In genomic region chr12:66756631-66757030, GRCh38 we compare ENCODE assay signal across 15 cellular contexts.
DNase-seq lines count a peak whose midpoint lies in the region; ATAC-seq and TF ChIP-seq lines count a peak whose summit lies in the region.
"Had no signal": no experiment of that assay in that cellular context is flagged by ENCODE, and none has a peak within 500 bp of the region (broad histone marks: within the 10 kb centered on the region; RNA-seq: fewer than 3 reads in every experiment).

No MANE protein-coding gene starts in this region.

- no peak overlapping the region for H3K4me3 Mint-ChIP-seq in activated naive CD8-positive, alpha-beta T cell treated with anti-CD3 and anti-CD28 coated beads, Interleukin-2, amount 50 U/mL, for 24 hours
- no peak overlapping the region for H3K4me3 Mint-ChIP-seq in T-helper 2 cell treated with Interferon-gamma antibody and Interleukin-4, amounts not matched to agents 5 μg/mL and 100 μg/mL, for 36 hours
- H3K4me3 Mint-ChIP-seq: CD14-positive monocyte; CD8-positive, alpha-beta T cell; GM23338 had no signal

- H3K9ac ChIP-seq in Loucy (ENCODE audit: low read depth, low read length, poor library complexity, severe bottlenecking) = no peak overlapping the region

- no peaks in the 10 kb centered on the region for H3K36me3 Mint-ChIP-seq in activated naive CD8-positive, alpha-beta T cell treated with anti-CD3 and anti-CD28 coated beads, Interleukin-2, amount 50 U/mL, for 24 hours (ENCODE audit: low read depth)
- no peaks in the 10 kb centered on the region for H3K36me3 Mint-ChIP-seq in T-helper 2 cell treated with Interferon-gamma antibody and Interleukin-4, amounts not matched to agents 5 μg/mL and 100 μg/mL, for 36 hours (ENCODE audit: low read depth)
- H3K36me3 Mint-ChIP-seq: CD14-positive monocyte; CD8-positive, alpha-beta T cell had no signal

- H3K4me2 ChIP-seq in Loucy (ENCODE audit: low read depth, low read length, poor library complexity, severe bottlenecking) = no peak overlapping the region
- H3K4me2 ChIP-seq: A549, GM23338 had no signal

- H3K4me1 ChIP-seq in HEK293 (ENCODE audit: control insufficient read depth, insufficient read depth, low read length) = peaks cover 26% of the 10 kb centered on the region
- peaks cover 13% of the 10 kb centered on the region for H3K4me1 ChIP-seq in Loucy (ENCODE audit: insufficient read depth, low read length, poor library complexity, severe bottlenecking)
- H3K4me1 ChIP-seq: A549 had no signal

- no peak overlapping the region for H3K27ac ChIP-seq in HEK293 (ENCODE audit: extremely low read depth, low read depth, low read length)
- H3K27ac ChIP-seq: A549 had no signal

- TF ChIP-seq CTCF in HEK293 (tag by site-specific recombination; IDR thresholded peaks at IDR 0.05) = no peak
- TF ChIP-seq CTCF in Loucy (conservative IDR thresholded peaks at IDR 0.05; ENCODE audit: low read length) = no peak

- H3K36me3 ChIP-seq in HEK293 (ENCODE audit: control insufficient read depth in 2 of 2, insufficient read depth in 1 of 2, low read length in 2 of 2) = no peaks in the 10 kb centered on the region
- H3K36me3 ChIP-seq in Loucy (ENCODE audit: insufficient read depth, low read length) = no peaks in the 10 kb centered on the region

- no peaks in the 10 kb centered on the region for H3K9me2 ChIP-seq in Loucy (replicated peaks; ENCODE audit: low read depth, low read length)

- H3K9me3 Mint-ChIP-seq in activated naive CD8-positive, alpha-beta T cell treated with anti-CD3 and anti-CD28 coated beads, Interleukin-2, amount 50 U/mL, for 24 hours = peaks cover 10% of the 10 kb centered on the region
- H3K9me3 Mint-ChIP-seq in T-helper 2 cell treated with Interferon-gamma antibody and Interleukin-4, amounts not matched to agents 5 μg/mL and 100 μg/mL, for 36 hours = no peaks in the 10 kb centered on the region
- H3K9me3 Mint-ChIP-seq: CD8-positive, alpha-beta T cell had no signal

- peaks cover 16% of the 10 kb centered on the region for H3K4me1 Mint-ChIP-seq in activated naive CD8-positive, alpha-beta T cell treated with anti-CD3 and anti-CD28 coated beads, Interleukin-2, amount 50 U/mL, for 24 hours
- H3K4me1 Mint-ChIP-seq in T-helper 2 cell treated with Interferon-gamma antibody and Interleukin-4, amounts not matched to agents 5 μg/mL and 100 μg/mL, for 36 hours (ENCODE audit: low read depth) = no peaks in the 10 kb centered on the region

- CTCF ChIA-PET in HEK293 (lab: Yijun Ruan, JAX) = no interaction called here

- POLR2A ChIA-PET in HEK293 (lab: Yijun Ruan, JAX) = no interaction called here

- no peaks in the 10 kb centered on the region for H3K27me3 ChIP-seq in Loucy (ENCODE audit: insufficient read depth, low read length, poor library complexity, severe bottlenecking)

- no peaks in the 10 kb centered on the region for H3K79me2 ChIP-seq in Loucy (ENCODE audit: insufficient read depth, low read length)

- ATAC-seq in activated naive CD8-positive, alpha-beta T cell treated with anti-CD3 and anti-CD28 coated beads, Interleukin-2, amount 50 U/mL, for 24 hours = peak; percentile 72
- peak; percentile 46 for ATAC-seq in stimulated activated naive CD8-positive, alpha-beta T cell treated with anti-CD3 and anti-CD28 coated beads, Interleukin-15, Interleukin-2, amounts not matched to agents 100 U/mL and 50 U/mL, for 24 hours
- no peak for ATAC-seq in HG02885 (IDR thresholded peaks at IDR 0.05; ENCODE audit: poor library complexity, unreplicated experiment)
- ATAC-seq: A549; CD8-positive, alpha-beta T cell; GM23338 had no signal

- H3K4me3 ChIP-seq in HEK293 (ENCODE audit: low read depth, low read length) = no peak overlapping the region
- no peak overlapping the region for H3K4me3 ChIP-seq in Loucy (ENCODE audit: low read length, poor library complexity, severe bottlenecking)
- H3K4me3 ChIP-seq: A549, GM23338 had no signal

- 0 out of 2 replicates have a peak overlapping the region, but pooled peaks have one; percentile 93 for H2AFZ ChIP-seq in Loucy (ENCODE audit: low read length)
- H2AFZ ChIP-seq: GM23338 had no signal

- H3K9me3 ChIP-seq in HEK293 (ENCODE audit: control insufficient read depth, insufficient read depth, low read depth, low read length) (no peaks in the 10 kb centered on the region), Loucy (ENCODE audit: insufficient read depth, low read depth, low read length) (peaks cover 5% of the 10 kb centered on the region; the same call in 1 of the 2 replicates)

- H3K27ac Mint-ChIP-seq in activated naive CD8-positive, alpha-beta T cell treated with anti-CD3 and anti-CD28 coated beads, Interleukin-2, amount 50 U/mL, for 24 hours = no peak overlapping the region
- no peak overlapping the region for H3K27ac Mint-ChIP-seq in T-helper 2 cell treated with Interferon-gamma antibody and Interleukin-4, amounts not matched to agents 5 μg/mL and 100 μg/mL, for 36 hours
- H3K27ac Mint-ChIP-seq: CD14-positive monocyte, GM23338 had no signal

- H4K20me1 ChIP-seq in Loucy (ENCODE audit: insufficient read depth, low read length, poor library complexity, severe bottlenecking) = no peaks in the 10 kb centered on the region

- H3F3A ChIP-seq in Loucy (ENCODE audit: low read depth) = no peaks in the 10 kb centered on the region

- H3K27me3 Mint-ChIP-seq in activated naive CD8-positive, alpha-beta T cell treated with anti-CD3 and anti-CD28 coated beads, Interleukin-2, amount 50 U/mL, for 24 hours = peaks cover 2% of the 10 kb centered on the region
- peaks cover 25% of the 10 kb centered on the region for H3K27me3 Mint-ChIP-seq in T-helper 2 cell treated with Interferon-gamma antibody and Interleukin-4, amounts not matched to agents 5 μg/mL and 100 μg/mL, for 36 hours (ENCODE audit: low read depth)

- no peak for DNase-seq in activated naive CD8-positive, alpha-beta T cell treated with anti-CD3 and anti-CD28 coated beads, Interleukin-2, amount 50 U/mL, for 24 hours
- no peak for DNase-seq in stimulated activated naive CD8-positive, alpha-beta T cell treated with anti-CD3 and anti-CD28 coated beads, Interleukin-15, Interleukin-2, amounts not matched to agents 100 U/mL and 50 U/mL, for 24 hours
- DNase-seq in T-helper 2 cell treated with Interferon-gamma antibody and Interleukin-4, amounts not matched to agents 5 μg/mL and 100 μg/mL, for 36 hours (ENCODE audit: low spot score) = no peak
- DNase-seq: CD8-positive, alpha-beta T cell; COR-L47; DMS153; DMS79 treated with DMSO at 0.1 percent for 48 hours; EL; H7 had no signal

TF ChIP-seq in HEK293, 187 proteins besides CTCF, POLR2A, EP300 and RAD21:
- TF ChIP-seq ZNF580 (tag by site-specific recombination; IDR thresholded peaks at IDR 0.05) = 0 out of 2 replicates have a peak, but pooled peaks have one; percentile 22
- peak; percentile 76 for TF ChIP-seq ZNF664 (tag by site-specific recombination; IDR thresholded peaks at IDR 0.05)
- TF ChIP-seq ZNF629 (tag by site-specific recombination; IDR thresholded peaks at IDR 0.05) = no peak
